In genomic region chr7:141557831-141558531, GRCh38 we compare ENCODE assay signal across 8 cellular contexts. TPM values are rescaled to one million over a fixed set of nuclear protein-coding genes. Genes with fewer than 3 reads are reported as not detected.
A peak's percentile ranks its signal among the peaks of the same experiment; 100 is the strongest.
DNase-seq lines count a peak whose midpoint lies in the region; ATAC-seq, FAIRE-seq and TF ChIP-seq lines count a peak whose summit lies in the region.
"Not testable (repeated sequence)": the region's sequence is repeated elsewhere in the genome, so short reads cannot be mapped to it uniquely, and the experiment has no call there.

No MANE protein-coding gene starts in this region.

- not testable (repeated sequence) for H3K9me3 Mint-ChIP-seq in activated CD8-positive, alpha-beta memory T cell treated with anti-CD3 and anti-CD28 coated beads, Interleukin-2, amount 10 ng/mL, durations not matched to agents 7 days and 5 days (ENCODE audit: low read depth)

- RAD21 ChIA-PET in GM12878 (lab: Charles Lee; ENCODE audit: unreplicated experiment) = not testable (repeated sequence)

- not testable (repeated sequence) for TF ChIP-seq POLR2A in GM12878 (IDR thresholded peaks at IDR 0.05; ENCODE audit: low read depth, low read length)

- H4K20me1 ChIP-seq in GM12878 (ENCODE audit: control insufficient read depth, insufficient read depth) = not testable (repeated sequence)

- DNase-seq in AG08396 (ENCODE audit: low spot score) (peak; percentile 35), NCI-H2171 treated with DMSO at 0.1 percent for 48 hours (lab: John Stamatoyannopoulos, UW) (peak; percentile 35)
- DNase-seq in activated CD8-positive, alpha-beta memory T cell treated with anti-CD3 and anti-CD28 coated beads, Interleukin-2, amount 10 ng/mL, durations not matched to agents 7 days and 5 days = peak; percentile 67
- not testable (repeated sequence) for DNase-seq in GM12878 (ENCODE audit: low read depth, low spot score); heart right ventricle

- TF ChIP-seq RAD21 in GM12878 (IDR thresholded peaks at IDR 0.05; ENCODE audit: insufficient read depth, low read depth, low read length) = not testable (repeated sequence)

- peak overlapping the region; percentile 96 for H3K27ac Mint-ChIP-seq in activated CD8-positive, alpha-beta memory T cell treated with anti-CD3 and anti-CD28 coated beads, Interleukin-2, amount 10 ng/mL, durations not matched to agents 7 days and 5 days

- in situ Hi-C loops in GM12878 (cut with MboI) = not testable (repeated sequence)

- peak overlapping the region; percentile 70 for H3K4me2 ChIP-seq in GM12878 (ENCODE audit: control insufficient read depth, insufficient read depth)

- not testable (repeated sequence) for BruUV-seq in GM12878 (replicated peaks; lab: Mats Ljungman, UMichigan)

- peak overlapping the region; percentile 2; the same call in 1 of the 2 replicates for H3K9ac ChIP-seq in GM12878 (ENCODE audit: control insufficient read depth, insufficient read depth, low read length)
- not testable (repeated sequence) for H3K9ac ChIP-seq in skeletal muscle tissue (ENCODE audit: low read depth in 1 of 3, low read length in 3 of 3)

- H3K79me2 ChIP-seq in GM12878 (ENCODE audit: control insufficient read depth, insufficient read depth, low read length) = not testable (repeated sequence)

- WGBS in GM12878 (ENCODE audit: insufficient coverage, insufficient replicate concordance, low lambda C conversion rate, missing lambda C conversion rate) = 66% methylated on average over 11 of the region's 11 CpGs
- 67 to 79% methylated on average over 11 of the region's 11 CpGs for WGBS in heart right ventricle, 2 donors

- intact Hi-C loops in GM12878 (cut with micrococcal nuclease; ENCODE audit: unreplicated experiment) (loop anchor here (5.0 kb wide), 1 partner anchor 39 kb away; no protein-coding TSS in a partner anchor), heart right ventricle (cut with DNase I) (loop anchor here in 3 of 10 donors (10.0 kb wide), 1 partner anchor 87 kb away; no protein-coding TSS in a partner anchor)

- H3K4me1 ChIP-seq in GM12878 (ENCODE audit: control insufficient read depth, insufficient read depth, low read length) (peaks cover 26% of the 10 kb centered on the region), heart right ventricle (peaks cover 4 to 32% (median 14%) of the 10 kb centered on the region in 9 donors), skeletal muscle tissue (ENCODE audit: control insufficient read depth in 3 of 3, insufficient read depth in 3 of 3, low read length in 3 of 3) (peaks cover 0 to 11% (median 4%) of the 10 kb centered on the region in 3 donors)

- H3K36me3 ChIP-seq in GM12878 (ENCODE audit: control insufficient read depth in 2 of 2, insufficient read depth in 2 of 2, low read length in 1 of 2) = peaks cover 0 to 10% of the 10 kb centered on the region in 2 experiments; a peak in 2 of 4 replicates
- H3K36me3 ChIP-seq in heart right ventricle = peaks cover 0 to 44% (median 0%) of the 10 kb centered on the region in 9 donors
- H3K36me3 ChIP-seq in skeletal muscle tissue (ENCODE audit: control insufficient read depth in 3 of 3, insufficient read depth in 3 of 3, low read length in 3 of 3) = peaks cover 2 to 18% (median 6%) of the 10 kb centered on the region in 3 donors

- H3K36me3 Mint-ChIP-seq in activated CD8-positive, alpha-beta memory T cell treated with anti-CD3 and anti-CD28 coated beads, Interleukin-2, amount 10 ng/mL, durations not matched to agents 7 days and 5 days = peaks cover 76% of the 10 kb centered on the region

- not testable (repeated sequence) for FAIRE-seq in GM12878 (lab: Jason Lieb, UNC)

- H3K27ac ChIP-seq in GM12878 (ENCODE audit: control insufficient read depth, insufficient read depth) (peak overlapping the region; percentile 74), heart right ventricle (peak overlapping the region; percentile 3 to 80 (median 66)), skeletal muscle tissue (ENCODE audit: low read depth, low read length) (peak overlapping the region; percentile 65)

- not testable (repeated sequence) for TF ChIP-seq EP300 in GM12878 (IDR thresholded peaks at IDR 0.05; ENCODE audit: borderline replicate concordance in 1 of 2, control insufficient read depth in 1 of 2, low read depth in 2 of 2, low read length in 2 of 2)

- CTCF ChIA-PET in activated CD8-positive, alpha-beta memory T cell treated with anti-CD3 and anti-CD28 coated beads, Interleukin-2, amount 10 ng/mL, durations not matched to agents 7 days and 5 days (lab: Charles Lee) = interaction anchor here (2.0 kb wide), 1 partner anchor 180 kb away, joined by 7 read pairs; the partner anchor contains the start of gene SSBP1
- CTCF ChIA-PET in GM12878 (lab: Yijun Ruan, JAX) = interaction anchor here (1.3 kb wide), 1 partner anchor 28 kb away, joined by 6 read pairs; no protein-coding TSS in a partner anchor

- not testable (repeated sequence) for H2AFZ ChIP-seq in GM12878 (ENCODE audit: control insufficient read depth, low read depth, low read length)

- H3K4me1 Mint-ChIP-seq in activated CD8-positive, alpha-beta memory T cell treated with anti-CD3 and anti-CD28 coated beads, Interleukin-2, amount 10 ng/mL, durations not matched to agents 7 days and 5 days = peaks cover 53% of the 10 kb centered on the region

- H3K27me3 ChIP-seq in GM12878 (replicated peaks in 1 of 2; ENCODE audit: control insufficient read depth in 2 of 2, insufficient read depth in 2 of 2, low read length in 1 of 2); heart right ventricle; skeletal muscle tissue (ENCODE audit: control insufficient read depth in 3 of 3, insufficient read depth in 3 of 3, low read length in 3 of 3): not testable (repeated sequence)

- not testable (repeated sequence) for H3K4me3 ChIP-seq in GM12878; heart right ventricle; skeletal muscle tissue (ENCODE audit: low read length in 3 of 3)

- H3K4me3 Mint-ChIP-seq in activated CD8-positive, alpha-beta memory T cell treated with anti-CD3 and anti-CD28 coated beads, Interleukin-2, amount 10 ng/mL, durations not matched to agents 7 days and 5 days = peak overlapping the region; percentile 57

- POLR2A ChIA-PET in GM12878 (lab: Charles Lee) = interaction anchor here (1.1 kb wide), 1 partner anchor 143 kb away, joined by 3 read pairs; no protein-coding TSS in a partner anchor

- TF ChIP-seq CTCF in GM12878 (IDR thresholded peaks at IDR 0.05 in 2 of 3, conservative IDR thresholded peaks at IDR 0.05 in 1 of 3; ENCODE audit: control insufficient read depth in 2 of 3, extremely low read depth in 1 of 3, insufficient read depth in 1 of 3, low read depth in 3 of 3, low read length in 3 of 3); heart right ventricle (IDR thresholded peaks at IDR 0.05): not testable (repeated sequence)

- peak; percentile 35 for ATAC-seq in GM19351 (IDR thresholded peaks at IDR 0.05; ENCODE audit: unreplicated experiment)
- peak; percentile 44 for ATAC-seq in HG02973 (IDR thresholded peaks at IDR 0.05; ENCODE audit: unreplicated experiment)
- peak; percentile 58 for ATAC-seq in activated CD8-positive, alpha-beta memory T cell treated with anti-CD3 and anti-CD28 coated beads, Interleukin-2, amount 10 ng/mL, durations not matched to agents 7 days and 5 days
- ATAC-seq in GM12878 = peak; percentile 77
- peak in 1 of 8 donors; percentile 11 for ATAC-seq in heart right ventricle

- not testable (repeated sequence) for H3K27me3 Mint-ChIP-seq in activated CD8-positive, alpha-beta memory T cell treated with anti-CD3 and anti-CD28 coated beads, Interleukin-2, amount 10 ng/mL, durations not matched to agents 7 days and 5 days

- H3K9me3 ChIP-seq in GM12878 (replicated peaks; ENCODE audit: control insufficient read depth, insufficient read depth, low read length) (peaks cover 26% of the 10 kb centered on the region), heart right ventricle (peaks cover 0 to 13% (median 0%) of the 10 kb centered on the region in 11 donors)
- H3K9me3 ChIP-seq in skeletal muscle tissue (ENCODE audit: control insufficient read depth in 3 of 3, low read length in 3 of 3) = not testable (repeated sequence)

- SMC1A ChIA-PET in GM12878 (lab: Charles Lee; ENCODE audit: uncharacterized antibody, unreplicated experiment) = interaction anchor here (1.4 kb wide), 3 partner anchors 8 to 41 kb away, joined by 3 to 4 read pairs (median 4); no protein-coding TSS in a partner anchor

TF ChIP-seq in GM12878, 131 proteins besides CTCF, POLR2A, EP300 and RAD21 (continues in another document):
- peak; percentile 60; the same call in 1 of the 2 replicates for TF ChIP-seq TCF12 (IDR thresholded peaks at IDR 0.05; ENCODE audit: low read depth, low read length)

RNA-seq across cellular contexts. Expression of gene AGK, which starts 6.8 kb away (rescaled TPM):
- 10 to 100 TPM; 45.9 to 75.8 TPM for total RNA-seq in activated CD8-positive, alpha-beta memory T cell treated with anti-CD3 and anti-CD28 coated beads, Interleukin-2, amount 10 ng/mL, durations not matched to agents 7 days and 5 days
- total RNA-seq in GM12878 (2013; cell fraction: nucleolus; rRNA removed) = 116 and 125 TPM in 2 replicates
- total RNA-seq in GM12878 (2014; rRNA removed) = 48.4 and 55.0 TPM in 2 replicates
- total RNA-seq in GM12878 (2014; rRNA removed; fragmentation: Illumina TruSeq; extraction: Trizol) = 47.1 and 50.9 TPM in 2 replicates
- total RNA-seq in GM12878 (2021) = 40.4 and 42.1 TPM in 2 replicates
- 23.0 TPM for polyA plus RNA-seq in GM12878 (2011; ENCODE audit: low read depth)
- 85.6 and 115 TPM in 2 replicates for polyA plus RNA-seq in GM12878 (2011; rRNA removed)
- 61.6 and 70.8 TPM in 2 replicates for polyA plus RNA-seq in GM12878 (2011; cell fraction: cytosol; rRNA removed)
- polyA plus RNA-seq in GM12878 (2011; cell fraction: nucleus; rRNA removed) = 76.2 and 97.7 TPM in 2 replicates
- polyA plus RNA-seq in GM12878 (2012) = 22.4 and 29.4 TPM in 2 replicates
- polyA plus RNA-seq in GM12878 (2014; fragmentation: Illumina TruSeq; extraction: Trizol) = 64.8 and 71.6 TPM in 2 replicates
- polyA plus RNA-seq in GM12878 (2014; fragmentation: Nextera tagmentation; extraction: Ambion mirVana) = 10 to 100 TPM; 32.5 to 34.1 TPM
- 45.9 and 51.5 TPM in 2 replicates for polyA plus RNA-seq in GM12878 (2014; rRNA removed)
- 10 to 100 TPM; 43.8 to 49.6 TPM for polyA plus RNA-seq in GM12878 (2016; fragmentation: Nextera tagmentation; extraction: Ambion mirVana)
- 68.4 and 72.8 TPM in 2 replicates for polyA minus RNA-seq in GM12878 (2011; rRNA and poly(A)+ RNA removed)
- 13.0 and 17.3 TPM in 2 replicates for polyA minus RNA-seq in GM12878 (2011; cell fraction: cytosol; rRNA and poly(A)+ RNA removed)
- polyA minus RNA-seq in GM12878 (2011; cell fraction: nucleus; rRNA and poly(A)+ RNA removed) = 90.6 and 95.3 TPM in 2 replicates
- 10 to 100 TPM; 27.1 to 45.1 (median 39.7) TPM for total RNA-seq in heart right ventricle
- 10 to 100 TPM; 17.7 to 22.0 TPM for polyA plus RNA-seq in heart right ventricle
- total RNA-seq in skeletal muscle tissue = 18.8 TPM
